ENCODE assay signal across 11 cellular contexts in the genomic region with DNA sequence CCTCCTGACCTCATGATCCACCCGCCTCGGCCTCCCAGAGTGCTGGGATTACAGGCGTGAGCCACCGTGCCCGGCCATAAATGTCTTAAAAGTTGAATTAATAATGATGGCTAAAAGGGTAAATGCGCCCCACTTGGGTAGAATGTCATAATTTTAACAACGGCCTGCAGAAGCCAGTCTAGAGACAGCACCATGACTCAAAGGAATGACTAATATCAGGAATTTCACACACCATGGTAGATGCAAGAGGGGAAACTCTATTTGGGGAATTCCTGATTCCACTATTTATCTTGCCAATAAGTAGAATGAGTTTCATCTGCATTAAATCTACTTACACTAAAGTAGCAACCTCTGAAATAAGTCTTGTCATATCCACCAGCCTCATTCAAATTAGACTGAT.
DNase-seq lines count a peak whose midpoint lies in the region; ATAC-seq, FAIRE-seq and TF ChIP-seq lines count a peak whose summit lies in the region.
"Had no signal": no experiment of that assay in that cellular context is flagged by ENCODE, and none has a peak within 500 bp of the region (broad histone marks: within the 10 kb centered on the region; RNA-seq: fewer than 3 reads in every experiment).

No MANE protein-coding gene starts in this region.

- no peak for FAIRE-seq in GM12892 (lab: Jason Lieb, UNC)

- H3K9me3 Mint-ChIP-seq in HFFc6, result no peaks in the 10 kb centered on the region
- no peaks in the 10 kb centered on the region for H3K9me3 Mint-ChIP-seq in naive thymus-derived CD8-positive, alpha-beta T cell
- no peaks in the 10 kb centered on the region for H3K9me3 Mint-ChIP-seq in CD8-positive, alpha-beta memory T cell
- H3K9me3 Mint-ChIP-seq: naive B cell had no signal

- TF ChIP-seq POLR2A in GM18505 (IDR thresholded peaks at IDR 0.05; ENCODE audit: borderline replicate concordance, extremely low read depth, insufficient read depth, insufficient read length), result no peak
- TF ChIP-seq POLR2A in GM12892 (IDR thresholded peaks at IDR 0.05; ENCODE audit: low read depth, low read length), result no peak

- no peak; the same call in 1 of the 2 replicates for TF ChIP-seq CTCF in HFFc6 (IDR thresholded peaks at IDR 0.05)

- no peaks in the 10 kb centered on the region for H3K27me3 Mint-ChIP-seq in HFFc6 (ENCODE audit: insufficient read depth)
- peaks cover 1 to 10% (median 5%) of the 10 kb centered on the region in 5 donors for H3K27me3 Mint-ChIP-seq in naive thymus-derived CD8-positive, alpha-beta T cell
- H3K27me3 Mint-ChIP-seq in CD8-positive, alpha-beta memory T cell, result peaks cover 0 to 12% of the 10 kb centered on the region in 2 donors

- DNase-seq in HFFc6 (peak; percentile 76), SJSA1 (ENCODE audit: low read depth in 1 of 2, low spot score in 2 of 2) (peak; percentile 51 to 78), myocyte (ENCODE audit: low read depth) (peak; percentile 28), GM12892 (ENCODE audit: insufficient read length) (no peak)
- no peak for DNase-seq in naive thymus-derived CD8-positive, alpha-beta T cell
- no peak for DNase-seq in CD8-positive, alpha-beta memory T cell
- no peak for DNase-seq in activated CD8-positive, alpha-beta memory T cell treated with anti-CD3 and anti-CD28 coated beads, Interleukin-2, amount 50 U/mL, for 48 hours
- DNase-seq: naive B cell; NCI-H2029 treated with DMSO at 0.1 percent for 48 hours; stimulated activated CD4-positive, alpha-beta T cell treated with anti-CD3 and anti-CD28 coated beads, Interleukin-2, amount 100 ng/mL, for 48 hours had no signal

- H3K4me1 ChIP-seq in SJSA1 (replicated peaks), result peaks cover 20% of the 10 kb centered on the region
- no peaks in the 10 kb centered on the region for H3K4me1 ChIP-seq in CD8-positive, alpha-beta memory T cell (ENCODE audit: insufficient read depth, low read length)

- CTCF ChIA-PET in CD8-positive, alpha-beta memory T cell (lab: Charles Lee), result no interaction called here

- peak overlapping the region; percentile 49 for H3K27ac ChIP-seq in SJSA1
- H3K27ac ChIP-seq in CD8-positive, alpha-beta memory T cell (ENCODE audit: low read depth, low read length), result no peak overlapping the region

- H3K9me3 ChIP-seq in SJSA1 (replicated peaks), result no peaks in the 10 kb centered on the region
- H3K9me3 ChIP-seq in CD8-positive, alpha-beta memory T cell (ENCODE audit: low read length), result no peaks in the 10 kb centered on the region

- H3K36me3 ChIP-seq in SJSA1, result no peaks in the 10 kb centered on the region
- H3K36me3 ChIP-seq in CD8-positive, alpha-beta memory T cell (ENCODE audit: insufficient read depth, low read length), result no peaks in the 10 kb centered on the region

- H3K4me1 Mint-ChIP-seq in HFFc6 (ENCODE audit: low read depth), result peaks cover 29% of the 10 kb centered on the region
- no peaks in the 10 kb centered on the region for H3K4me1 Mint-ChIP-seq in naive thymus-derived CD8-positive, alpha-beta T cell
- no peaks in the 10 kb centered on the region for H3K4me1 Mint-ChIP-seq in CD8-positive, alpha-beta memory T cell
- H3K4me1 Mint-ChIP-seq: naive B cell had no signal

- POLR2A ChIA-PET in naive thymus-derived CD8-positive, alpha-beta T cell (lab: Charles Lee), result no interaction called here
- POLR2A ChIA-PET in CD8-positive, alpha-beta memory T cell (lab: Charles Lee), result no interaction called here

- H3K27me3 ChIP-seq in SJSA1 (replicated peaks), result no peaks in the 10 kb centered on the region
- H3K27me3 ChIP-seq in CD8-positive, alpha-beta memory T cell (ENCODE audit: insufficient read depth, low read length, poor library complexity, severe bottlenecking), result no peaks in the 10 kb centered on the region

- peaks cover 5% of the 10 kb centered on the region; the same call in 1 of the 2 replicates for H3K36me3 Mint-ChIP-seq in HFFc6 (ENCODE audit: low read depth)
- no peaks in the 10 kb centered on the region for H3K36me3 Mint-ChIP-seq in naive thymus-derived CD8-positive, alpha-beta T cell
- H3K36me3 Mint-ChIP-seq in CD8-positive, alpha-beta memory T cell, result no peaks in the 10 kb centered on the region
- H3K36me3 Mint-ChIP-seq: naive B cell had no signal

- H3K4me3 Mint-ChIP-seq in HFFc6, result peak overlapping the region; percentile 14; the same call in 1 of the 2 replicates
- no peak overlapping the region for H3K4me3 Mint-ChIP-seq in naive thymus-derived CD8-positive, alpha-beta T cell
- no peak overlapping the region for H3K4me3 Mint-ChIP-seq in CD8-positive, alpha-beta memory T cell
- H3K4me3 Mint-ChIP-seq: naive B cell had no signal

- H3K4me3 ChIP-seq in SJSA1, result no peak overlapping the region
- no peak overlapping the region for H3K4me3 ChIP-seq in CD8-positive, alpha-beta memory T cell (ENCODE audit: low read length)

- H3K27ac Mint-ChIP-seq in HFFc6, result peak overlapping the region; percentile 69
- no peak overlapping the region for H3K27ac Mint-ChIP-seq in naive thymus-derived CD8-positive, alpha-beta T cell
- H3K27ac Mint-ChIP-seq in CD8-positive, alpha-beta memory T cell, result no peak overlapping the region
- H3K27ac Mint-ChIP-seq: naive B cell had no signal

- peak; percentile 69 for ATAC-seq in GM18505 (IDR thresholded peaks at IDR 0.05; ENCODE audit: unreplicated experiment)
- ATAC-seq in naive thymus-derived CD8-positive, alpha-beta T cell, result no peak

Comparison
In these comparisons a context has a peak if more than half of its experiments do, and no peak if none do; other contexts are left out.
1. DNase-seq: peak in HFFc6 (single experiment), SJSA1 (2 of 2) and myocyte (single experiment); none in naive thymus-derived CD8-positive, alpha-beta T cell (0 of 10), CD8-positive, alpha-beta memory T cell (0 of 5), GM12892 (single experiment) and activated CD8-positive, alpha-beta memory T cell treated with anti-CD3 and anti-CD28 coated beads, Interleukin-2, amount 50 U/mL, for 48 hours (single experiment).